ENCODE assay signal across 13 cellular contexts in the genomic region with DNA sequence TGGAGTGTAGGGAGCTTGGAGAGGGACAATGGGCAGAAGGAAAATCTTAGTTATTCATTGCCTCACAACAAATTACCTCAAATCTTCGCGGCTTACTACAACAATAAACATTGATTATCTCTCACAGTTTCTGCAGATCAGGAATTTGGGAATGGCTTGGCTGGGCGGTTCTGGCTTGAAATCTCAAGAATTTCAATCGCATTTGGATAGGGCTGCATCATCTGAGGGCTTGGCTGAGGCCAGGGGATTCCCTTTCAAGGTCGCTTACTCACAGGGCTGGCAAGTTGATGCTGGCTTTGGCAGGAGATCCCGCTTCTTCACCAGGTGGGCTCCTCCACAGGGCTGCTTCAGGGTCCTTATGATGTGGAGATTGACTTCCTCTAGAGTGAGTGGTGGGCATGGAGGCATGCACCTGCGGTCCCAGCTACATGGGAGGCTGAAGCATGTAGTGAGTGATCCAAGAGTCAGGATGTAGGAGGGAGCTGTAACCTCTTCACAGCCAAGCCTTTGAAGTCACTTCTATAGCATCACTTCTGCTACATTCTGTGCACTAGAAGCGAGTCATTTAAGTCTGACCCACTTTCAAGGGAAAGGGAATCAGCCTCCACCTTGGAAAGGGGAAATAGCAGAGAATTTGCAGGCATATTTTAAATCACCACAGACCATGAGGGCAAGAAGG.
DNase-seq lines count a peak whose midpoint lies in the region; ATAC-seq and TF ChIP-seq lines count a peak whose summit lies in the region.
"Had no signal": no experiment of that assay in that cellular context is flagged by ENCODE, and none has a peak within 500 bp of the region (broad histone marks: within the 10 kb centered on the region; RNA-seq: fewer than 3 reads in every experiment).

No MANE protein-coding gene starts in this region.

- H2AFZ ChIP-seq in HCT116 (ENCODE audit: low read depth, low read length, poor library complexity, severe bottlenecking): no peak overlapping the region

- POLR2A ChIA-PET in AG04449 (lab: Yijun Ruan, JAX): no interaction called here
- POLR2A ChIA-PET in HCT116 (lab: Charles Lee): interaction anchor here (1.1 kb wide), 1 partner anchor 35 kb away, joined by 3 read pairs; no protein-coding TSS in a partner anchor

- no peaks in the 10 kb centered on the region for H3K9me3 Mint-ChIP-seq in stimulated activated naive CD8-positive, alpha-beta T cell treated with anti-CD3 and anti-CD28 coated beads, Interleukin-15, amount 100 ng/mL, for 72 hours
- H3K9me3 Mint-ChIP-seq in stimulated activated naive B cell treated with anti-CD40 and anti-IgM and Interleukin-4, amounts not matched to agents 10 μg/mL and 1 μg/mL and 100 μg/mL, for 72 hours: no peaks in the 10 kb centered on the region
- H3K9me3 Mint-ChIP-seq: activated CD8-positive, alpha-beta T cell treated with anti-CD3 and anti-CD28 coated beads for 36 hours; memory B cell had no signal

- H3K4me1 Mint-ChIP-seq in stimulated activated naive CD8-positive, alpha-beta T cell treated with anti-CD3 and anti-CD28 coated beads, Interleukin-15, amount 100 ng/mL, for 72 hours: peaks cover 5% of the 10 kb centered on the region
- H3K4me1 Mint-ChIP-seq in stimulated activated naive B cell treated with anti-CD40 and anti-IgM and Interleukin-4, amounts not matched to agents 10 μg/mL and 1 μg/mL and 100 μg/mL, for 72 hours: peaks cover 2 to 7% of the 10 kb centered on the region in 2 donors

- no peak overlapping the region for H2BK120ac ChIP-seq in mesendoderm (ENCODE audit: low read depth, low read length)

- no peak for TF ChIP-seq RAD21 in HCT116 (IDR thresholded peaks at IDR 0.05; ENCODE audit: low read depth)

- no peak overlapping the region for H2BK15ac ChIP-seq in mesendoderm (replicated peaks; ENCODE audit: low read depth)

- no peak overlapping the region for H3K27ac Mint-ChIP-seq in stimulated activated naive CD8-positive, alpha-beta T cell treated with anti-CD3 and anti-CD28 coated beads, Interleukin-15, amount 100 ng/mL, for 72 hours
- no peak overlapping the region for H3K27ac Mint-ChIP-seq in stimulated activated naive B cell treated with anti-CD40 and anti-IgM and Interleukin-4, amounts not matched to agents 10 μg/mL and 1 μg/mL and 100 μg/mL, for 72 hours
- H3K27ac Mint-ChIP-seq: activated CD8-positive, alpha-beta T cell treated with anti-CD3 and anti-CD28 coated beads for 36 hours; memory B cell had no signal

- H3K18ac ChIP-seq in mesendoderm (ENCODE audit: low read length): no peak overlapping the region

- no peaks in the 10 kb centered on the region for H3K79me1 ChIP-seq in mesendoderm (ENCODE audit: low read length)

- intact Hi-C loops in HCT116 (cut with micrococcal nuclease): no loop called here

- no peaks in the 10 kb centered on the region for H3K27me3 Mint-ChIP-seq in stimulated activated naive CD8-positive, alpha-beta T cell treated with anti-CD3 and anti-CD28 coated beads, Interleukin-15, amount 100 ng/mL, for 72 hours
- no peaks in the 10 kb centered on the region for H3K27me3 Mint-ChIP-seq in stimulated activated naive B cell treated with anti-CD40 and anti-IgM and Interleukin-4, amounts not matched to agents 10 μg/mL and 1 μg/mL and 100 μg/mL, for 72 hours
- H3K27me3 Mint-ChIP-seq: activated CD8-positive, alpha-beta T cell treated with anti-CD3 and anti-CD28 coated beads for 36 hours; memory B cell had no signal

- H3K27me3 ChIP-seq in HCT116 (ENCODE audit: insufficient read depth, low read length): no peaks in the 10 kb centered on the region
- H3K27me3 ChIP-seq in brain microvascular endothelial cell (replicated peaks): no peaks in the 10 kb centered on the region
- no peaks in the 10 kb centered on the region for H3K27me3 ChIP-seq in mesendoderm (ENCODE audit: insufficient read depth, low read length, poor library complexity)
- H3K27me3 ChIP-seq: BE2C had no signal

- no peak overlapping the region for H4K8ac ChIP-seq in mesendoderm (ENCODE audit: low read depth, low read length)

- no peak overlapping the region for H3K4me3 Mint-ChIP-seq in stimulated activated naive CD8-positive, alpha-beta T cell treated with anti-CD3 and anti-CD28 coated beads, Interleukin-15, amount 100 ng/mL, for 72 hours
- H3K4me3 Mint-ChIP-seq in stimulated activated naive B cell treated with anti-CD40 and anti-IgM and Interleukin-4, amounts not matched to agents 10 μg/mL and 1 μg/mL and 100 μg/mL, for 72 hours: no peak overlapping the region
- H3K4me3 Mint-ChIP-seq: activated CD8-positive, alpha-beta T cell treated with anti-CD3 and anti-CD28 coated beads for 36 hours; memory B cell had no signal

- H4K5ac ChIP-seq in mesendoderm (ENCODE audit: low read length): no peak overlapping the region

- H3K9me2 ChIP-seq in HCT116 (ENCODE audit: insufficient read depth): no peaks in the 10 kb centered on the region

- H3K9me3 ChIP-seq in HCT116 (ENCODE audit: control insufficient read depth in 1 of 2, insufficient read depth in 1 of 2, low read depth in 1 of 2, low read length in 2 of 2): no peaks in the 10 kb centered on the region
- H3K9me3 ChIP-seq: BE2C, psoas muscle had no signal

- no CpG with 5 or more reads among the region's 8 CpGs for WGBS in mesendoderm (ENCODE audit: extremely low coverage, insufficient coverage, low lambda C conversion rate)

- H3K4me2 ChIP-seq in HCT116 (ENCODE audit: low read length) (no peak overlapping the region), mesendoderm (ENCODE audit: low read length) (no peak overlapping the region)

- 0 out of 2 replicates have a peak, but pooled peaks have one; percentile 25 for ATAC-seq in HCT116
- no peak for ATAC-seq in stimulated activated naive CD8-positive, alpha-beta T cell treated with anti-CD3 and anti-CD28 coated beads, Interleukin-15, amount 100 ng/mL, for 72 hours
- ATAC-seq in stimulated activated naive B cell treated with anti-CD40 and anti-IgM and Interleukin-4, amounts not matched to agents 10 μg/mL and 1 μg/mL and 100 μg/mL, for 72 hours (replicated peaks): no peak
- no peak for ATAC-seq in GM19395 (IDR thresholded peaks at IDR 0.05; ENCODE audit: unreplicated experiment)
- ATAC-seq: activated CD8-positive, alpha-beta T cell treated with anti-CD3 and anti-CD28 coated beads for 36 hours had no signal

- CTCF ChIA-PET in AG04449 (lab: Yijun Ruan, JAX) (interaction anchor here (0.9 to 1.9 kb wide), 3 partner anchors 26 to 34 kb away, joined by 3 to 5 read pairs (median 3); no protein-coding TSS in a partner anchor), HCT116 (lab: Charles Lee) (interaction anchor here (1.3 kb wide), 1 partner anchor 33 kb away, joined by 3 read pairs; no protein-coding TSS in a partner anchor)

- H3K36me3 Mint-ChIP-seq in stimulated activated naive B cell treated with anti-CD40 and anti-IgM and Interleukin-4, amounts not matched to agents 10 μg/mL and 1 μg/mL and 100 μg/mL, for 72 hours: no peaks in the 10 kb centered on the region
- H3K36me3 Mint-ChIP-seq: memory B cell had no signal

- RAD21 ChIA-PET in HCT116 (lab: Charles Lee; ENCODE audit: low non-redundant PET in 1 of 2, low total read pairs in 2 of 2, uncharacterized antibody in 2 of 2, unreplicated experiment in 2 of 2): interaction anchor here in 1 of 2 experiments (0.7 kb wide), 1 partner anchor 26 kb away, joined by 4 read pairs; no protein-coding TSS in a partner anchor

- no peak overlapping the region for H3K27ac ChIP-seq in HCT116 (ENCODE audit: low read depth, low read length)
- no peak overlapping the region for H3K27ac ChIP-seq in brain microvascular endothelial cell
- H3K27ac ChIP-seq in mesendoderm (ENCODE audit: low read depth, low read length): no peak overlapping the region
- H3K27ac ChIP-seq: psoas muscle had no signal

- no TSS peak for BruUV-seq in HCT116 (replicated peaks; lab: Mats Ljungman, UMichigan)

- no peaks in the 10 kb centered on the region for H3K79me2 ChIP-seq in HCT116 (ENCODE audit: insufficient read depth, low read length)
- H3K79me2 ChIP-seq in mesendoderm (ENCODE audit: control insufficient read depth, insufficient read depth, low read length): no peaks in the 10 kb centered on the region

- no peak overlapping the region for H2AK5ac ChIP-seq in mesendoderm (ENCODE audit: low read length)

- H3K36me3 ChIP-seq in HCT116 (ENCODE audit: control insufficient read depth in 1 of 2, insufficient read depth in 2 of 2, low read length in 2 of 2): no peaks in the 10 kb centered on the region
- H3K36me3 ChIP-seq in brain microvascular endothelial cell (replicated peaks): no peaks in the 10 kb centered on the region
- no peaks in the 10 kb centered on the region for H3K36me3 ChIP-seq in mesendoderm (ENCODE audit: control insufficient read depth, insufficient read depth, low read length)
- H3K36me3 ChIP-seq: BE2C had no signal

- H2BK5ac ChIP-seq in mesendoderm (ENCODE audit: low read length): no peak overlapping the region

- peak; percentile 28 for DNase-seq in AG04449 (ENCODE audit: low read depth, low spot score)
- no peak for DNase-seq in HCT116 (ENCODE audit: low read depth, low spot score)
- peak; percentile 34 for DNase-seq in brain microvascular endothelial cell
- peak; percentile 90 for DNase-seq in mesendoderm
- DNase-seq in stimulated activated naive CD8-positive, alpha-beta T cell treated with anti-CD3 and anti-CD28 coated beads, Interleukin-15, amount 100 ng/mL, for 72 hours: no peak
- DNase-seq in NCI-H128 (lab: John Stamatoyannopoulos, UW; ENCODE audit: unreplicated experiment): no peak
- no peak for DNase-seq in stimulated activated naive B cell treated with anti-CD40 and anti-IgM and Interleukin-4, amounts not matched to agents 10 μg/mL and 1 μg/mL and 100 μg/mL, for 72 hours
- DNase-seq: activated CD8-positive, alpha-beta T cell treated with anti-CD3 and anti-CD28 coated beads for 36 hours; activated naive CD4-positive, alpha-beta T cell; BE2C; psoas muscle had no signal

- H3K56ac ChIP-seq in mesendoderm (ENCODE audit: low read length): no peak overlapping the region

- H3K23ac ChIP-seq in mesendoderm (ENCODE audit: low read length): no peak overlapping the region

- no peaks in the 10 kb centered on the region for H3K4me1 ChIP-seq in HCT116 (ENCODE audit: control insufficient read depth in 1 of 2, insufficient read depth in 2 of 2, low read length in 2 of 2)
- peaks cover 2% of the 10 kb centered on the region for H3K4me1 ChIP-seq in mesendoderm (ENCODE audit: control insufficient read depth, low read depth, low read length)
- H3K4me1 ChIP-seq: BE2C had no signal

- H4K20me1 ChIP-seq in HCT116 (ENCODE audit: insufficient read depth): no peaks in the 10 kb centered on the region

- no peak for TF ChIP-seq CTCF in AG04449 (IDR thresholded peaks at IDR 0.05; ENCODE audit: insufficient read depth, low read length, missing control alignments)
- TF ChIP-seq CTCF in HCT116 (IDR thresholded peaks at IDR 0.05 in 2 of 3, conservative IDR thresholded peaks at IDR 0.05 in 1 of 3; ENCODE audit: borderline replicate concordance in 1 of 3, insufficient read depth in 1 of 3, low read depth in 2 of 3, low read length in 2 of 3): no peak
- TF ChIP-seq CTCF in brain microvascular endothelial cell (IDR thresholded peaks at IDR 0.05; ENCODE audit: low read depth, low read length, missing control alignments): no peak

- no peak overlapping the region for H3K4me3 ChIP-seq in AG04449 (ENCODE audit: low read depth, low read length)
- no peak overlapping the region for H3K4me3 ChIP-seq in HCT116 (replicated peaks in 1 of 2; ENCODE audit: low read depth in 1 of 2, low read length in 2 of 2)
- no peak overlapping the region for H3K4me3 ChIP-seq in brain microvascular endothelial cell (ENCODE audit: low read depth, low read length)
- H3K4me3 ChIP-seq in mesendoderm (ENCODE audit: low read length): no peak overlapping the region
- H3K4me3 ChIP-seq: psoas muscle had no signal

- in situ Hi-C loops in brain microvascular endothelial cell (cut with HindIII; ENCODE audit: low pct_ligation_motif_present, low sequenced_read_pairs): no loop called here

- H3K9ac ChIP-seq in HCT116 (ENCODE audit: low read length): no peak overlapping the region
- no peak overlapping the region for H3K9ac ChIP-seq in mesendoderm (ENCODE audit: low read length)

- H3K4ac ChIP-seq in mesendoderm (ENCODE audit: low read depth, low read length): no peak overlapping the region

- no peak for TF ChIP-seq POLR2A in HCT116 (IDR thresholded peaks at IDR 0.05; ENCODE audit: borderline replicate concordance, extremely low read depth, insufficient read depth, insufficient read length)

Comparison
In these comparisons a context has a peak if more than half of its experiments do, and no peak if none do; other contexts are left out.
1. DNase-seq: peak in AG04449 (single experiment), brain microvascular endothelial cell (single experiment) and mesendoderm (single experiment); none in HCT116 (single experiment), stimulated activated naive CD8-positive, alpha-beta T cell treated with anti-CD3 and anti-CD28 coated beads, Interleukin-15, amount 100 ng/mL, for 72 hours (0 of 2), NCI-H128 (single experiment) and stimulated activated naive B cell treated with anti-CD40 and anti-IgM and Interleukin-4, amounts not matched to agents 10 μg/mL and 1 μg/mL and 100 μg/mL, for 72 hours (single experiment).